In the genomic region with DNA sequence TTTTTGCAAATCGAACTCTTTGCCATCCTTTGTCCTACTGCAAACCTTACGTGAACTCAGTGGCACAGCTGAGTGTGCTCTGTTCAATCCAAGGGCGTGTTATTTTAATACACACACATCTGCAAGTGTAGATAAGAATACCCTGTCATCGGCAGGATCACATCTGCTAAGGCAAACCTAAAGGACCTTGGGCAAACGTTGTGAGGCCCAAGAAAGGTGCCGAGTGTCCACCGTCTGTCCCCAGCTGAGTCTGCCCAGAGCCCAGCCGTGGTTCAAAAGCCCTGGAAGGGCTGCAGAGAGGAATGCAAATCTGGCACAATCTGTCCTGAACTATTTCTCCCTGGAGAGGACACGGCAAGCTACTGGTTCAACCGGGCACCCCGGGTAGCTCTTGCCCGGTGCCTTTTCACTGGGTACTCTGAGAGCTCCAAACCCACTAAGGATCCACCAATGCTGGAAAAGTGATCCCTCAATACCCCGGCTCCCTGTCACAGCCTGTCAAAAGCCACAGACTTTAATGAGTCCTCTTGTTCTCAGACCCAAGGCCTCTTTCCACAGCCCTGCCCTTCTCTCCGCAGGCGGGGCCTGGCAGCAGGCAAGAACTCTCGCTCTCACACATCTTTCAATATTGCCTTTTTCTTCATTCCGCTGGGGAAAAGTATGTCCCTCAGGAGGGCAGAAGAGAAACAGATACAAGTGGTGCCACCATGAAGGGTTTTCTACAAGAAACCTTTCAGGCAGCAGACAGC, we compare ENCODE assay signal across 23 cellular contexts. TPM values are rescaled to one million over a fixed set of nuclear protein-coding genes. Genes with fewer than 3 reads are reported as not detected.
DNase-seq lines count a peak whose midpoint lies in the region; ATAC-seq, FAIRE-seq and TF ChIP-seq lines count a peak whose summit lies in the region.
"Had no signal": no experiment of that assay in that cellular context is flagged by ENCODE, and none has a peak within 500 bp of the region (broad histone marks: within the 10 kb centered on the region; RNA-seq: fewer than 3 reads in every experiment).

No MANE protein-coding gene starts in this region.

- peak overlapping the region; percentile 29 for H3K4me3 ChIP-seq in coronary artery
- H3K4me3 ChIP-seq in small intestine (ENCODE audit: low read depth in 1 of 2, low read length in 2 of 2) = no peak overlapping the region

- H3K27ac ChIP-seq in coronary artery = peak overlapping the region in 1 of 2 donors; percentile 33
- H3K27ac ChIP-seq in small intestine (ENCODE audit: low read depth in 1 of 2, low read length in 1 of 2) = no peak overlapping the region
- H3K27ac ChIP-seq: epithelial cell of prostate, HL-60 had no signal

- ATAC-seq in left ventricle myocardium superior (peak; percentile 53), GM19023 (IDR thresholded peaks at IDR 0.05; ENCODE audit: unreplicated experiment) (no peak)
- ATAC-seq in naive thymus-derived CD8-positive, alpha-beta T cell = no peak

- H3K27me3 ChIP-seq in small intestine (ENCODE audit: control insufficient read depth in 2 of 2, insufficient read depth in 2 of 2, low read length in 2 of 2) = no peaks in the 10 kb centered on the region

- peaks cover 0 to 5% (median 3%) of the 10 kb centered on the region in 3 donors for H3K36me3 Mint-ChIP-seq in naive thymus-derived CD8-positive, alpha-beta T cell

- H3K27me3 Mint-ChIP-seq in naive thymus-derived CD8-positive, alpha-beta T cell = no peaks in the 10 kb centered on the region
- H3K27me3 Mint-ChIP-seq: activated CD4-positive, alpha-beta T cell treated with anti-CD3 and anti-CD28 coated beads, Interleukin-2, amount 10 ng/mL, durations not matched to agents 24 days and 14 days; B cell; dendritic cell treated with granulocyte-macrophage colony-stimulating factor and Interleukin-4, amounts not matched to agents 40 ng/mL and 50 ng/mL, for 4 days had no signal

- H3K4me1 Mint-ChIP-seq in naive thymus-derived CD8-positive, alpha-beta T cell = peaks cover 12 to 62% (median 32%) of the 10 kb centered on the region in 4 donors

- 29 to 72% (median 47%) methylated on average over 17 of the region's 17 CpGs for WGBS in small intestine, 3 donors

- H3K9me3 Mint-ChIP-seq in naive thymus-derived CD8-positive, alpha-beta T cell = no peaks in the 10 kb centered on the region
- H3K9me3 Mint-ChIP-seq: activated CD4-positive, alpha-beta T cell treated with anti-CD3 and anti-CD28 coated beads, Interleukin-2, amount 10 ng/mL, durations not matched to agents 24 days and 14 days; dendritic cell treated with granulocyte-macrophage colony-stimulating factor and Interleukin-4, amounts not matched to agents 40 ng/mL and 50 ng/mL, for 4 days had no signal

- intact Hi-C loops in left ventricle myocardium superior (cut with micrococcal nuclease) = no loop called here

- TF ChIP-seq CTCF in coronary artery (IDR thresholded peaks at IDR 0.05) = no peak

- POLR2A ChIA-PET in naive thymus-derived CD8-positive, alpha-beta T cell (lab: Charles Lee) = no interaction called here

- peaks cover 0 to 7% of the 10 kb centered on the region in 2 donors for H3K4me1 ChIP-seq in small intestine (ENCODE audit: control insufficient read depth in 2 of 2, insufficient read depth in 1 of 2, low read depth in 1 of 2, low read length in 1 of 2)

- peak in 70 of 76 experiments; percentile 18 to 88 (median 56) for DNase-seq in HUDEP-2 (lab: John Stamatoyannopoulos, UW; ENCODE audit: unreplicated experiment in 76 of 76)
- DNase-seq in coronary artery (ENCODE audit: low spot score) = no peak
- no peak for DNase-seq in left ventricle myocardium superior
- DNase-seq in small intestine = peak; percentile 46
- no peak for DNase-seq in LoVo (ENCODE audit: low spot score)
- no peak for DNase-seq in naive thymus-derived CD8-positive, alpha-beta T cell
- no peak for DNase-seq in DMS79 treated with DMSO at 0.1 percent for 48 hours (lab: John Stamatoyannopoulos, UW)
- DNase-seq: activated CD4-positive, alpha-beta T cell treated with anti-CD3 and anti-CD28 coated beads, Interleukin-2, amount 10 ng/mL, durations not matched to agents 24 days and 14 days; activated naive CD4-positive, alpha-beta T cell treated with Interleukin-2 at 50 U/mL for 16 hours; DMS153; KBM-7; kidney; NCI-H2029; NCI-H446 treated with DMSO at 0.1 percent for 48 hours; occipital lobe; SHP77; stimulated activated CD4-positive, alpha-beta T cell treated with anti-CD3 and anti-CD28 coated beads, Interleukin-4, amount 100 ng/mL, for 24 hours had no signal

- H3K27ac Mint-ChIP-seq in naive thymus-derived CD8-positive, alpha-beta T cell = peak overlapping the region in 1 of 10 donors; percentile 10
- H3K27ac Mint-ChIP-seq: activated CD4-positive, alpha-beta T cell treated with anti-CD3 and anti-CD28 coated beads, Interleukin-2, amount 10 ng/mL, durations not matched to agents 24 days and 14 days; B cell; dendritic cell treated with granulocyte-macrophage colony-stimulating factor and Interleukin-4, amounts not matched to agents 40 ng/mL and 50 ng/mL, for 4 days had no signal

- H3K9me3 ChIP-seq in small intestine (ENCODE audit: control insufficient read depth, low read depth) = no peaks in the 10 kb centered on the region

- no peak overlapping the region for H3K4me3 Mint-ChIP-seq in naive thymus-derived CD8-positive, alpha-beta T cell
- H3K4me3 Mint-ChIP-seq: activated CD4-positive, alpha-beta T cell treated with anti-CD3 and anti-CD28 coated beads, Interleukin-2, amount 10 ng/mL, durations not matched to agents 24 days and 14 days; B cell; dendritic cell treated with granulocyte-macrophage colony-stimulating factor and Interleukin-4, amounts not matched to agents 40 ng/mL and 50 ng/mL, for 4 days had no signal

- H3K36me3 ChIP-seq in small intestine (ENCODE audit: control insufficient read depth in 2 of 2, insufficient read depth in 2 of 2, low read length in 2 of 2) = no peaks in the 10 kb centered on the region

- FAIRE-seq in small intestine (lab: Jason Lieb, UNC) = no peak
- FAIRE-seq: H54, kidney had no signal

RNA-seq across cellular contexts. Expression of gene SLC7A1, which starts 17.0 kb away (rescaled TPM):
- total RNA-seq in left ventricle myocardium superior = 13.8 TPM
- 10 to 100 TPM in 1 of 3 donors, 1 to 10 TPM in 2; 3.2 to 34.6 (median 4.2) TPM for polyA plus RNA-seq in small intestine
- total RNA-seq in naive thymus-derived CD8-positive, alpha-beta T cell = 10 to 100 TPM; 41.6 to 51.1 TPM
- polyA plus RNA-seq in naive thymus-derived CD8-positive, alpha-beta T cell = 1 to 10 TPM; 2.0 to 5.3 (median 2.9) TPM

Comparison
In these comparisons a context has a peak if more than half of its experiments do, and no peak if none do; other contexts are left out.
1. DNase-seq: peak in HUDEP-2 (70 of 76) and small intestine (single experiment); none in coronary artery (single experiment), left ventricle myocardium superior (single experiment), LoVo (single experiment), naive thymus-derived CD8-positive, alpha-beta T cell (0 of 10) and DMS79 treated with DMSO at 0.1 percent for 48 hours (single experiment).